Comparison of ENCODE assay signal across 22 cellular contexts in the genomic region with DNA sequence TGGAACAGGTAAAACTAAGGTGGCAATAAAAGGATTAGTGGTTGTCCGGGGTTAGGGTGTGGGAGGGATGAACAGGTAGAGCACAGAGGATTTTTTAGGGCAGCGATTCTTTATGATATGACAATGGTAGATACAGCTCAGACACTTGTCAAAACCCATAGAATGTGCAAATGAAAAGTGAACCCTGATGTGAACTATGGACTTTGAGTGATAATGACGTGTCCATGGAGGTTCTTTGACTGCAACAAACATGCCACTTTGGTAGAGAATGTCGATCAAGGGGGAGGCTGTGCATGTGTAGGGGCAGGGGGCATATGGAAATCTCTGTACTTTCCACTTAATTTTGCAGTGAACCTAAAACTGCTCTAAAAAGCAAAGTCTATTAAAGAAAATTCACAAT.
"Had no signal": no experiment of that assay in that cellular context is flagged by ENCODE, and none has a peak within 500 bp of the region (broad histone marks: within the 10 kb centered on the region; RNA-seq: fewer than 3 reads in every experiment).

No MANE protein-coding gene starts in this region.

- DNase-seq: KBM-7; MG63; NCI-H1092 treated with DMSO at 0.1 percent for 48 hours; NCI-H1436; NCI-H187; NCI-H2029; NCI-H2081 treated with DMSO at 0.1 percent for 48 hours; NCI-H2171; NCI-H226; NCI-H446; NCI-H510A; NCI-H524 treated with DMSO at 0.1 percent for 48 hours; NCI-H69; NCI-H774; NK-92 treated with Interleukin-12 subunit alpha and Interleukin-12 subunit beta, amount 100 ng/mL, for 24 hours; PC-3; SHP77 treated with DMSO at 0.1 percent for 48 hours; SJCRH30 had no signal

- ATAC-seq: Panc1, PC-3, Right ventricle myocardium inferior, SK-N-SH treated with all-trans-retinoic acid at 6 μM for 48 hours had no signal

- H3K4me3 ChIP-seq: MG63, SJCRH30 had no signal

- H3K9me3 ChIP-seq: SJCRH30 had no signal

- H3K27me3 ChIP-seq: SJCRH30 had no signal

- H3K36me3 ChIP-seq: MG63, SJCRH30 had no signal

- FAIRE-seq: HTR-8/SVneo had no signal

- H3K4me1 ChIP-seq: SJCRH30 had no signal

- H3K27ac ChIP-seq: SJCRH30 had no signal
